ENCODE assay signal across 27 cellular contexts in genomic region chr17:20941872-20942271, GRCh38.
"Had no signal": no experiment of that assay in that cellular context is flagged by ENCODE, and none has a peak within 500 bp of the region (broad histone marks: within the 10 kb centered on the region; RNA-seq: fewer than 3 reads in every experiment).

No MANE protein-coding gene starts in this region.

- ATAC-seq: natural killer cell; sciatic nerve; stimulated activated naive B cell treated with anti-CD40 and anti-IgM and Interleukin-4, amounts not matched to agents 10 μg/mL and 1 μg/mL and 100 μg/mL, for 72 hours; stimulated activated naive CD8-positive, alpha-beta T cell treated with anti-CD3 and anti-CD28 coated beads, Interleukin-15, Interleukin-2, amounts not matched to agents 100 U/mL and 50 U/mL, for 24 hours had no signal

- H3K27ac ChIP-seq: left ventricle myocardium inferior, ovary, right atrium auricular region, skin epidermis, stomach, testis, thyroid gland, transverse colon, upper lobe of left lung, vagina had no signal

- H3K4me1 ChIP-seq: left ventricle myocardium inferior, right atrium auricular region, testis, thyroid gland had no signal

- DNase-seq: hypothalamus; islet precursor cell; left ventricle myocardium inferior; mesendoderm; naive B cell; natural killer cell; nephron progenitor cell; nucleus accumbens; ovary; stimulated activated CD4-positive, alpha-beta T cell treated with anti-CD3 and anti-CD28 coated beads, Interleukin-12 subunit alpha, Interleukin-12 subunit beta, amount 100 ng/mL, for 4 hours; stimulated activated CD4-positive, alpha-beta T cell treated with anti-CD3 and anti-CD28 coated beads, Interleukin-15, amount 100 ng/mL, for 24 hours; stimulated activated CD4-positive, alpha-beta T cell treated with anti-CD3 and anti-CD28 coated beads, Interleukin-2, amount 100 ng/mL, for 24 hours; stimulated activated CD4-positive, alpha-beta T cell treated with anti-CD3 and anti-CD28 coated beads, Interleukin-4, amount 100 ng/mL, for 1 hour; stimulated activated naive B cell treated with anti-CD40 and anti-IgM and Interleukin-4, amounts not matched to agents 10 μg/mL and 1 μg/mL and 100 μg/mL, for 72 hours; stimulated activated naive CD8-positive, alpha-beta T cell treated with anti-CD3 and anti-CD28 coated beads, Interleukin-15, Interleukin-2, amounts not matched to agents 100 U/mL and 50 U/mL, for 24 hours; stomach; testis; thyroid gland; transverse colon; upper lobe of left lung had no signal

- H3K4me1 Mint-ChIP-seq: natural killer cell had no signal

- H3K4me3 Mint-ChIP-seq: mesothelial cell of epicardium; naive B cell; natural killer cell; nephron progenitor cell; stimulated activated naive B cell treated with anti-CD40 and anti-IgM and Interleukin-4, amounts not matched to agents 10 μg/mL and 1 μg/mL and 100 μg/mL, for 72 hours had no signal

- H3K4me3 ChIP-seq: left ventricle myocardium inferior, lung, ovary, right atrium auricular region, skin epidermis, stomach, testis, thyroid gland, transverse colon, upper lobe of left lung, vagina had no signal

- H3K36me3 ChIP-seq: left ventricle myocardium inferior, ovary, right atrium auricular region, stomach, thyroid gland, transverse colon, upper lobe of left lung, vagina had no signal

- H3K27ac Mint-ChIP-seq: mesothelial cell of epicardium; naive B cell; natural killer cell; nephron progenitor cell; stimulated activated naive B cell treated with anti-CD40 and anti-IgM and Interleukin-4, amounts not matched to agents 10 μg/mL and 1 μg/mL and 100 μg/mL, for 72 hours had no signal

- H3K9me3 Mint-ChIP-seq: naive B cell; natural killer cell; stimulated activated naive B cell treated with anti-CD40 and anti-IgM and Interleukin-4, amounts not matched to agents 10 μg/mL and 1 μg/mL and 100 μg/mL, for 72 hours had no signal

- H3K36me3 Mint-ChIP-seq: naive B cell; natural killer cell; stimulated activated naive B cell treated with anti-CD40 and anti-IgM and Interleukin-4, amounts not matched to agents 10 μg/mL and 1 μg/mL and 100 μg/mL, for 72 hours had no signal

- H3K27me3 ChIP-seq: ovary, right atrium auricular region, stomach, testis, thyroid gland, transverse colon, upper lobe of left lung, vagina had no signal

- H3K9me3 ChIP-seq: left ventricle myocardium inferior, ovary, right atrium auricular region, stomach, testis, thyroid gland, transverse colon, upper lobe of left lung, vagina had no signal

- H3K27me3 Mint-ChIP-seq: progenitor cell of endocrine pancreas had no signal
